In the genomic region with DNA sequence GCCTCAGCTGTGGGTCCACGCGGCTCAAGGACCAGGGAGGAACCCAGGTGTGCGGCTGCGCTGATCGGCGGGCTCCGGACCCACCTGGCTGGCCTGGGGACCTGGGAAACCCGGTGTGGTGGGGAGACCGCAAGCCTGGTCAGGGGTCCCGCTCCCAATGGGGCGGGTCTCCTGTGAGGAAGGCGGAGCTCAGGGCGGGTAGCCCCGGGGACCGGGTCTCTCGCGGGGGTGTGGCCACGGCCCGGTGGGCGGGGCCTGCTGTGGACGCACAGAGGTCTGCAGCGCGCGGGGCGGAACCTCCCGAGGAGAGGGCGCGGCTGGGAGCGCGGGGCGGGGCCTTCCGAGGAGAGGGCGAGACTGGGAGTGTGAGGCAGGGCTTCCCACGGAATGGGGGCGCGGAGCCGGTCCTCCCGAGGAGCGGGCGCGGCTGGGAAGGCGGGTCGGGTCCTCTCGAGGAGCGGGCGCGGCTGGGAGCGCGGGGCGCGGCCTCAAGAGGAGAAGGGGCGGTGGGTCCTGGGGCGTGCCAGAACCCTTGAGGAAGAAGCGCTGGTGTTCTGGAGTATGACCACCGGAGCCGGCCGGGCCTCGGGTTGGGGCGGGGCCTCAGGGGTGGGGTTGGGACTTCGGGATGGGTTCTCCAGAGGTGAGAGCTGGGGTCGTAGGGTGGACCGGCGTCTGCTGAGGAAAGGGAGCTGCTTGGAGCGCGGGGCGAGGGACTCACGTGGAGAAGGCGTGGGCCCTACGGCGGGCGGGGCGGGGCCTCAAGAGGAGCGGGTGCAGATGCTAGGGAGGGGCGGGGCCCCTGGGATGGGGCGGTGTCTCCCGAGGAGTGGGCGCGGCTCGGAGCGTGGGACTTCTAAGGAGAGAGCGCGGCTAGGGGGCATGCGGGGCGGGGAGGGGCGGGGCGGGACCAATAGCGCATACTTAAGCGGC, we compare ENCODE assay signal across 8 cellular contexts. TPM values are rescaled to one million over a fixed set of nuclear protein-coding genes. Genes with fewer than 3 reads are reported as not detected.
DNase-seq lines count a peak whose midpoint lies in the region; ATAC-seq lines count a peak whose summit lies in the region.

No MANE protein-coding gene starts in this region.

- CTCF ChIA-PET in activated CD4-positive, alpha-beta memory T cell treated with anti-CD3 and anti-CD28 coated beads, Interleukin-2, amount 10 ng/mL, durations not matched to agents 7 days and 5 days (lab: Charles Lee): interaction anchor here (0.8 to 1.3 kb wide), 2 partner anchors 21 to 95 kb away, joined by 3 to 4 read pairs; partner anchors contain the start of gene DGCR6L

- peak overlapping the region; percentile 66 for H3K4me3 Mint-ChIP-seq in activated CD4-positive, alpha-beta memory T cell treated with anti-CD3 and anti-CD28 coated beads, Interleukin-2, amount 10 ng/mL, durations not matched to agents 7 days and 5 days

- H3K4me1 ChIP-seq in ectodermal cell (ENCODE audit: control insufficient read depth, insufficient read depth, low read length): no peaks in the 10 kb centered on the region

- H3K27me3 Mint-ChIP-seq in activated CD4-positive, alpha-beta memory T cell treated with anti-CD3 and anti-CD28 coated beads, Interleukin-2, amount 10 ng/mL, durations not matched to agents 7 days and 5 days: peaks cover 19% of the 10 kb centered on the region

- H3K27ac Mint-ChIP-seq in activated CD4-positive, alpha-beta memory T cell treated with anti-CD3 and anti-CD28 coated beads, Interleukin-2, amount 10 ng/mL, durations not matched to agents 7 days and 5 days: no peak overlapping the region

- peak; percentile 55 for ATAC-seq in HG03159 (IDR thresholded peaks at IDR 0.05; ENCODE audit: unreplicated experiment)
- no peak for ATAC-seq in HG02970 (IDR thresholded peaks at IDR 0.05; ENCODE audit: low FRiP score, unreplicated experiment)

- 2% methylated on average over 88 of the region's 88 CpGs for WGBS in ectodermal cell, 2 experiments

- peaks cover 6% of the 10 kb centered on the region for H3K4me1 Mint-ChIP-seq in activated CD4-positive, alpha-beta memory T cell treated with anti-CD3 and anti-CD28 coated beads, Interleukin-2, amount 10 ng/mL, durations not matched to agents 7 days and 5 days

- no peaks in the 10 kb centered on the region for H3K36me3 ChIP-seq in ectodermal cell (ENCODE audit: control insufficient read depth, insufficient read depth, low read length)

- peak overlapping the region; percentile 44 for H3K4me3 ChIP-seq in ectodermal cell (ENCODE audit: insufficient read depth, low read depth, low read length)

- H3K9me3 Mint-ChIP-seq in activated CD4-positive, alpha-beta memory T cell treated with anti-CD3 and anti-CD28 coated beads, Interleukin-2, amount 10 ng/mL, durations not matched to agents 7 days and 5 days: no peaks in the 10 kb centered on the region

- POLR2A ChIA-PET in activated CD4-positive, alpha-beta memory T cell treated with anti-CD3 and anti-CD28 coated beads, Interleukin-2, amount 10 ng/mL, durations not matched to agents 7 days and 5 days (lab: Charles Lee): no interaction called here

- H3K36me3 Mint-ChIP-seq in activated CD4-positive, alpha-beta memory T cell treated with anti-CD3 and anti-CD28 coated beads, Interleukin-2, amount 10 ng/mL, durations not matched to agents 7 days and 5 days (ENCODE audit: low read depth): no peaks in the 10 kb centered on the region

- no peaks in the 10 kb centered on the region for H3K9me3 ChIP-seq in ectodermal cell (ENCODE audit: control insufficient read depth, low read length)

- DNase-seq in GDM1 (lab: John Stamatoyannopoulos, UW) (peak; percentile 90), NCI-H748 (lab: John Stamatoyannopoulos, UW; ENCODE audit: unreplicated experiment) (peak; percentile 85), lung microvascular endothelial cell (ENCODE audit: low read depth in 2 of 2) (peak; percentile 66 to 74)
- DNase-seq in activated CD4-positive, alpha-beta memory T cell treated with anti-CD3 and anti-CD28 coated beads, Interleukin-2, amount 10 ng/mL, durations not matched to agents 7 days and 5 days: peak; percentile 88
- peak; percentile 91 to 95 (median 92) for DNase-seq in stimulated activated CD4-positive, alpha-beta T cell treated with anti-CD3 and anti-CD28 coated beads, TNF-alpha, amount 100 ng/mL, for 4 hours (ENCODE audit: low read depth in 3 of 3)

- H3K27ac ChIP-seq in ectodermal cell (ENCODE audit: insufficient read depth, low read depth, low read length, poor library complexity, severe bottlenecking): no peak overlapping the region

- H3K27me3 ChIP-seq in ectodermal cell (ENCODE audit: control insufficient read depth, insufficient read depth, low read length, poor library complexity, severe bottlenecking): peaks cover 64% of the 10 kb centered on the region

RNA-seq across cellular contexts. Expression of gene DGCR6L, which starts 20.8 kb away (rescaled TPM):
- total RNA-seq in activated CD4-positive, alpha-beta memory T cell treated with anti-CD3 and anti-CD28 coated beads, Interleukin-2, amount 10 ng/mL, durations not matched to agents 7 days and 5 days: 10 to 100 TPM; 40.8 to 41.1 TPM
- polyA plus RNA-seq in ectodermal cell (2013, experiment 1 of 4): 50.2 TPM
- 38.1 TPM for polyA plus RNA-seq in ectodermal cell (2013, experiment 2 of 4)
- polyA plus RNA-seq in ectodermal cell (2013, experiment 3 of 4): 47.2 TPM
- polyA plus RNA-seq in ectodermal cell (2013, experiment 4 of 4): 46.1 TPM
- total RNA-seq in lung microvascular endothelial cell: 41.6 and 47.6 TPM in 2 replicates

RNA-seq across cellular contexts. Expression of gene RTN4R, which starts 31.0 kb away (rescaled TPM):
- total RNA-seq in activated CD4-positive, alpha-beta memory T cell treated with anti-CD3 and anti-CD28 coated beads, Interleukin-2, amount 10 ng/mL, durations not matched to agents 7 days and 5 days: 1 to 10 TPM; 2.3 to 3.1 TPM
- polyA plus RNA-seq in ectodermal cell (2013, experiment 1 of 4): 27.5 TPM
- 25.9 TPM for polyA plus RNA-seq in ectodermal cell (2013, experiment 2 of 4)
- 23.4 TPM for polyA plus RNA-seq in ectodermal cell (2013, experiment 3 of 4)
- 22.3 TPM for polyA plus RNA-seq in ectodermal cell (2013, experiment 4 of 4)
- 0.65 and 0.79 TPM in 2 replicates for total RNA-seq in lung microvascular endothelial cell
